Comparison of ENCODE assay signal across 10 cellular contexts in the genomic region with DNA sequence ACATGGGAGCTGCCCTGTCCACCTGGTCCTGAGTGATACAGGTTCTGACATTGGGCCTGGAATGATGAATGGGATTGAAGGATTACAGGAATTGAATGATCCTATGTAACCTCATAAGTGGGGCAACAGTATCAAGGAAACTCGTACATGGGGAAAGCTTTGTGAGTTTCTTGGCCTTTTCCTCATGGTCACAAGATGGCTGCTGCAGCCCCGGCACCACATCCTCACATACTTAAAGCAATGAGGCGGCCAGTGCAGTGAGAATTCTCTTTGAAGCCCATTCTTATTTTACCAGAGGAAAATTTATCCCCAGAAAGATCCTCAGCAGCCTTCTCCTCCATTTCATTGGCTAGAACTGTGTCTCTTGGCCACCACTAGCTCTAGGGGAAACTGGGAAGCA.
"Had no signal": no experiment of that assay in that cellular context is flagged by ENCODE, and none has a peak within 500 bp of the region (broad histone marks: within the 10 kb centered on the region; RNA-seq: fewer than 3 reads in every experiment).

No MANE protein-coding gene starts in this region.

- H3K9ac ChIP-seq: GM23248 had no signal

- H3K4me2 ChIP-seq: GM23338 had no signal

- H3K36me3 ChIP-seq: HAP-1 had no signal

- FAIRE-seq: H54 had no signal

- H3K9me3 ChIP-seq: HAP-1 had no signal

- H3K4me3 ChIP-seq: GM23248, GM23338, HAP-1 had no signal

- H3K4me1 ChIP-seq: HAP-1 had no signal

- DNase-seq: GM23248, GOT3, H7, H9, HCEC 1CT, HFFc6 had no signal

- H3K27ac ChIP-seq: GM23248 had no signal

- H2AFZ ChIP-seq: GM23248, GM23338 had no signal

- ATAC-seq: GM23338, HCT116 had no signal
